In the genomic region with DNA sequence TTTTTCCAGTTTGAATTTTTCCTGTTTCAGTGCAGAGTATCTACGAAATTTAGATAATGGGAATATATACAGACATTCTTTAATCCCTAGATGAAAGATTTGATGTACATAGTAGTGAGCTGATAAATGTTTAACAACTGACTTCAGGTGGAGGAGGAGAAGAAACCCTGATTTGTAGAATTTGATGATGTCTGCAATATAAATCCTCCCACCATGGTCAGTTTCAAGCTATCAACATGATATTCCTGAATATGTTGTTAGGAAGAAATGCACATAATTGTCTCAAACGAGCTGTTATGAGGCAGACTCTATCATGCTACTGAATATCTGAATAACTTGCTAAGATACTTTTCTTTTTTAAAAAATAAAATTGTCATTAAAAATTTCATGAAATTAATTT, we compare ENCODE assay signal across 25 cellular contexts.
"Had no signal": no experiment of that assay in that cellular context is flagged by ENCODE, and none has a peak within 500 bp of the region (broad histone marks: within the 10 kb centered on the region; RNA-seq: fewer than 3 reads in every experiment).

No MANE protein-coding gene starts in this region.

- ATAC-seq: effector memory CD8-positive, alpha-beta T cell; esophagus mucosa; foreskin keratinocyte; gastrocnemius medialis; gastroesophageal sphincter; heart left ventricle; heart right ventricle had no signal

- H2AFZ ChIP-seq: hepatocyte had no signal

- H3K27ac ChIP-seq: colonic mucosa, coronary artery, epithelial cell of prostate, esophagus muscularis mucosa, esophagus squamous epithelium, foreskin keratinocyte, gastrocnemius medialis, gastroesophageal sphincter, heart left ventricle, heart right ventricle, hepatocyte had no signal

- DNase-seq: colonic mucosa; cortex of kidney; dermis blood vessel endothelial cell; effector CD4-positive, alpha-beta T cell; effector CD8-positive, alpha-beta T cell; effector memory CD4-positive, alpha-beta T cell; effector memory CD8-positive, alpha-beta T cell; endodermal cell; erythroblast; esophagus squamous epithelium; foreskin fibroblast; foreskin keratinocyte; foreskin melanocyte; gastrocnemius medialis; glutamatergic neuron; head of caudate nucleus; heart left ventricle; heart right ventricle had no signal

- H3K36me3 ChIP-seq: colonic mucosa, esophagus muscularis mucosa, esophagus squamous epithelium, gastrocnemius medialis, gastroesophageal sphincter, heart left ventricle, heart right ventricle had no signal

- H3K4me2 ChIP-seq: hepatocyte had no signal

- H3K27me3 ChIP-seq: colonic mucosa, esophagus muscularis mucosa, esophagus squamous epithelium, foreskin keratinocyte, gastrocnemius medialis, gastroesophageal sphincter, heart left ventricle, heart right ventricle, hepatocyte had no signal

- H3K4me3 ChIP-seq: colonic mucosa, coronary artery, esophagus muscularis mucosa, esophagus squamous epithelium, gastrocnemius medialis, gastroesophageal sphincter, heart left ventricle, heart right ventricle, hepatocyte had no signal

- H3K79me2 ChIP-seq: hepatocyte had no signal

- H3K4me1 ChIP-seq: colonic mucosa, esophagus muscularis mucosa, esophagus squamous epithelium, foreskin keratinocyte, gastrocnemius medialis, gastroesophageal sphincter, heart left ventricle, heart right ventricle had no signal

- H3K9me3 ChIP-seq: colonic mucosa, esophagus muscularis mucosa, esophagus squamous epithelium, gastrocnemius medialis, gastroesophageal sphincter had no signal

- FAIRE-seq: endothelial cell of umbilical vein had no signal
